16 cellular contexts compared by ENCODE assay signal in the genomic region with DNA sequence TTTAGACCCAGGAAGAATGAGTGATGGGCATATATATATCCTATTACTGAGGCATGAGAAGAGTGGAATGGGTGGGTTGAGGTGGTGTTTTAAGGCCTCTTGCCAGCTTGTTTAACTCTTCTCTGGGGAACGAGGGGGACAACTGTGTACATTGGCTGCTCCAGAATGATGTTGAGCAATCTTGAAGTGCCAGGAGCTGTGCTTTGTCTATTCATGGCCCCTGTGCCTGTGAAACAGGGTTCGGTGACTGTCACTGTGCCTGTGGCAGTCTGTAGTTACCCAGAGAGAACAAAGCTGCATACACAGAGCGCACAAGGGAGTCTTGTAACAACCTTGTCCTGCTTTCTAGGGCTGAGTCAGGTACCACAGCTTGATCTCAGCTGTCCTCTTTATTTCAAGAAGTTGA. TPM values are rescaled to one million over a fixed set of nuclear protein-coding genes. Genes with fewer than 3 reads are reported as not detected.
A peak's percentile ranks its signal among the peaks of the same experiment; 100 is the strongest.
DNase-seq lines count a peak whose midpoint lies in the region; ATAC-seq and TF ChIP-seq lines count a peak whose summit lies in the region.
"Had no signal": no experiment of that assay in that cellular context is flagged by ENCODE, and none has a peak within 500 bp of the region (broad histone marks: within the 10 kb centered on the region; RNA-seq: fewer than 3 reads in every experiment).

No MANE protein-coding gene starts in this region.

- no peak overlapping the region for H2BK5ac ChIP-seq in trophoblast cell (ENCODE audit: low read depth, low read length, poor library complexity)

- H2AK5ac ChIP-seq in trophoblast cell (ENCODE audit: low read length): no peak overlapping the region

- H3K4me1 ChIP-seq in trophoblast cell (ENCODE audit: control insufficient read depth in 1 of 2, insufficient read depth in 2 of 2, low read length in 2 of 2): peaks cover 2 to 9% of the 10 kb centered on the region in 2 experiments
- H3K4me1 ChIP-seq: SJSA1 had no signal

- no peak overlapping the region for H2BK12ac ChIP-seq in trophoblast cell (ENCODE audit: low read length)

- H3K27ac ChIP-seq in trophoblast cell (ENCODE audit: low read depth, low read length): no peak overlapping the region
- H3K27ac ChIP-seq: foreskin keratinocyte, SJSA1, vagina had no signal

- H3K4ac ChIP-seq in trophoblast cell (ENCODE audit: low read depth, low read length): no peak overlapping the region

- no peak overlapping the region for H2BK120ac ChIP-seq in trophoblast cell (ENCODE audit: insufficient read depth, low read length, poor library complexity)

- no peak overlapping the region for H4K8ac ChIP-seq in trophoblast cell (ENCODE audit: low read depth, low read length)

- peak overlapping the region; percentile 74 to 100 for H3K27ac Mint-ChIP-seq in natural killer cell treated with Interleukin-12 subunit alpha and Interleukin-12 subunit beta and Interleukin-15 and Interleukin-18, amount 100 ng/mL, for 72 hours
- H3K27ac Mint-ChIP-seq in natural killer cell: no peak overlapping the region
- H3K27ac Mint-ChIP-seq in glutamatergic neuron (ENCODE audit: unreplicated experiment): no peak overlapping the region
- H3K27ac Mint-ChIP-seq in activated CD4-positive, alpha-beta memory T cell treated with anti-CD3 and anti-CD28 coated beads, Interleukin-2, amount 10 ng/mL, durations not matched to agents 7 days and 5 days: no peak overlapping the region
- H3K27ac Mint-ChIP-seq: endodermal cell had no signal

- H2AFZ ChIP-seq in trophoblast cell (ENCODE audit: insufficient read depth, low read length, poor library complexity): no peak overlapping the region

- peaks cover 67 to 75% of the 10 kb centered on the region in 2 donors for H3K4me1 Mint-ChIP-seq in natural killer cell treated with Interleukin-12 subunit alpha and Interleukin-12 subunit beta and Interleukin-15 and Interleukin-18, amount 100 ng/mL, for 72 hours (ENCODE audit: low read depth in 2 of 2)
- H3K4me1 Mint-ChIP-seq in natural killer cell (peaks cover 12 to 13% of the 10 kb centered on the region in 2 donors), glutamatergic neuron (ENCODE audit: low read depth, unreplicated experiment) (peaks cover 1% of the 10 kb centered on the region)
- H3K4me1 Mint-ChIP-seq in activated CD4-positive, alpha-beta memory T cell treated with anti-CD3 and anti-CD28 coated beads, Interleukin-2, amount 10 ng/mL, durations not matched to agents 7 days and 5 days: peaks cover 32% of the 10 kb centered on the region
- H3K4me1 Mint-ChIP-seq: endodermal cell had no signal

- intact Hi-C loops in natural killer cell (cut with micrococcal nuclease): no loop called here

- H3K9me3 Mint-ChIP-seq in natural killer cell treated with Interleukin-12 subunit alpha and Interleukin-12 subunit beta and Interleukin-15 and Interleukin-18, amount 100 ng/mL, for 72 hours: no peaks in the 10 kb centered on the region
- H3K9me3 Mint-ChIP-seq in natural killer cell (no peaks in the 10 kb centered on the region), glutamatergic neuron (ENCODE audit: unreplicated experiment) (peaks cover 3% of the 10 kb centered on the region)
- H3K9me3 Mint-ChIP-seq in activated CD4-positive, alpha-beta memory T cell treated with anti-CD3 and anti-CD28 coated beads, Interleukin-2, amount 10 ng/mL, durations not matched to agents 7 days and 5 days: no peaks in the 10 kb centered on the region
- H3K9me3 Mint-ChIP-seq: endodermal cell had no signal

- H3K9ac ChIP-seq in trophoblast cell (ENCODE audit: low read length): no peak overlapping the region

- no peak overlapping the region for H3K23ac ChIP-seq in trophoblast cell (ENCODE audit: low read length)

- H3K27me3 Mint-ChIP-seq in natural killer cell treated with Interleukin-12 subunit alpha and Interleukin-12 subunit beta and Interleukin-15 and Interleukin-18, amount 100 ng/mL, for 72 hours: no peaks in the 10 kb centered on the region
- H3K27me3 Mint-ChIP-seq in natural killer cell (ENCODE audit: low read depth in 2 of 2) (no peaks in the 10 kb centered on the region), glutamatergic neuron (ENCODE audit: unreplicated experiment) (no peaks in the 10 kb centered on the region)
- no peaks in the 10 kb centered on the region for H3K27me3 Mint-ChIP-seq in activated CD4-positive, alpha-beta memory T cell treated with anti-CD3 and anti-CD28 coated beads, Interleukin-2, amount 10 ng/mL, durations not matched to agents 7 days and 5 days
- H3K27me3 Mint-ChIP-seq: activated naive CD8-positive, alpha-beta T cell had no signal

- H4K91ac ChIP-seq in trophoblast cell (ENCODE audit: low read depth, low read length): no peak overlapping the region

- POLR2A ChIA-PET in activated CD4-positive, alpha-beta memory T cell treated with anti-CD3 and anti-CD28 coated beads, Interleukin-2, amount 10 ng/mL, durations not matched to agents 7 days and 5 days (lab: Charles Lee): interaction anchor here (1.7 to 2.1 kb wide), 2 partner anchors 9 to 11 kb away, joined by 4 to 9 read pairs; a partner anchor contains a TSS

- no peak overlapping the region for H3K18ac ChIP-seq in trophoblast cell (ENCODE audit: low read length)

- H3K14ac ChIP-seq in trophoblast cell (ENCODE audit: low read length): no peak overlapping the region

- peaks cover 0 to 2% of the 10 kb centered on the region in 2 experiments for H3K36me3 ChIP-seq in trophoblast cell (ENCODE audit: control insufficient read depth in 1 of 2, insufficient read depth in 2 of 2, low read length in 2 of 2)
- H3K36me3 ChIP-seq: vagina had no signal

- no peaks in the 10 kb centered on the region for H3K9me3 ChIP-seq in trophoblast cell (ENCODE audit: insufficient read depth, low read depth, low read length)
- H3K9me3 ChIP-seq: SJSA1, vagina had no signal

- no peaks in the 10 kb centered on the region for H3K27me3 ChIP-seq in trophoblast cell (ENCODE audit: insufficient read depth, low read length)
- H3K27me3 ChIP-seq: foreskin keratinocyte, SJSA1, vagina had no signal

- H4K12ac ChIP-seq in trophoblast cell (ENCODE audit: low read depth, low read length): peak overlapping the region; percentile 43

- H3K4me3 Mint-ChIP-seq in natural killer cell treated with Interleukin-12 subunit alpha and Interleukin-12 subunit beta and Interleukin-15 and Interleukin-18, amount 100 ng/mL, for 72 hours: peak overlapping the region; percentile 83
- H3K4me3 Mint-ChIP-seq in natural killer cell (no peak overlapping the region), glutamatergic neuron (ENCODE audit: unreplicated experiment) (no peak overlapping the region)
- H3K4me3 Mint-ChIP-seq in activated CD4-positive, alpha-beta memory T cell treated with anti-CD3 and anti-CD28 coated beads, Interleukin-2, amount 10 ng/mL, durations not matched to agents 7 days and 5 days: no peak overlapping the region
- H3K4me3 Mint-ChIP-seq: activated naive CD8-positive, alpha-beta T cell; endodermal cell had no signal

- TF ChIP-seq CTCF in natural killer cell (IDR thresholded peaks at IDR 0.05) (no peak), glutamatergic neuron (IDR thresholded peaks at IDR 0.05; ENCODE audit: partially characterized antibody, unreplicated experiment) (no peak)

- peak in 1 of 2 donors; percentile 45 for ATAC-seq in natural killer cell treated with Interleukin-12 subunit alpha and Interleukin-12 subunit beta and Interleukin-15 and Interleukin-18, amount 100 ng/mL, for 72 hours
- ATAC-seq in natural killer cell: no peak
- ATAC-seq in esophagus mucosa: peak; percentile 35
- no peak for ATAC-seq in GM21737 (IDR thresholded peaks at IDR 0.05; ENCODE audit: unreplicated experiment)
- ATAC-seq: foreskin keratinocyte had no signal

- no peaks in the 10 kb centered on the region for H3K79me1 ChIP-seq in trophoblast cell (ENCODE audit: low read length)

- no peak for DNase-seq in natural killer cell treated with Interleukin-12 subunit alpha and Interleukin-12 subunit beta and Interleukin-15 and Interleukin-18, amount 100 ng/mL, for 72 hours (ENCODE audit: low spot score)
- DNase-seq in natural killer cell: no peak
- no peak for DNase-seq in trophoblast cell
- DNase-seq in glutamatergic neuron: no peak
- DNase-seq in activated CD4-positive, alpha-beta memory T cell treated with anti-CD3 and anti-CD28 coated beads, Interleukin-2, amount 10 ng/mL, durations not matched to agents 7 days and 5 days: no peak
- no peak for DNase-seq in epidermal melanocyte (ENCODE audit: insufficient read length, low spot score)
- DNase-seq: DMS 273 treated with DMSO at 0.1 percent for 48 hours, endodermal cell, foreskin keratinocyte, midbrain, MM.1S had no signal

- no peaks in the 10 kb centered on the region for H3K79me2 ChIP-seq in trophoblast cell (ENCODE audit: control insufficient read depth, insufficient read depth, low read length, poor library complexity)

- H3K4me3 ChIP-seq in trophoblast cell (ENCODE audit: low read depth, low read length): no peak overlapping the region
- H3K4me3 ChIP-seq: SJSA1, vagina had no signal

- WGBS in trophoblast cell (ENCODE audit: extremely low coverage, insufficient coverage, insufficient read length): no CpG with 5 or more reads among the region's 3 CpGs

- H3K36me3 Mint-ChIP-seq in natural killer cell treated with Interleukin-12 subunit alpha and Interleukin-12 subunit beta and Interleukin-15 and Interleukin-18, amount 100 ng/mL, for 72 hours: peaks cover 34% of the 10 kb centered on the region
- no peaks in the 10 kb centered on the region for H3K36me3 Mint-ChIP-seq in natural killer cell
- no peaks in the 10 kb centered on the region for H3K36me3 Mint-ChIP-seq in glutamatergic neuron (ENCODE audit: unreplicated experiment)
- peaks cover 40% of the 10 kb centered on the region for H3K36me3 Mint-ChIP-seq in activated CD4-positive, alpha-beta memory T cell treated with anti-CD3 and anti-CD28 coated beads, Interleukin-2, amount 10 ng/mL, durations not matched to agents 7 days and 5 days (ENCODE audit: low read depth)

- CTCF ChIA-PET in activated CD4-positive, alpha-beta memory T cell treated with anti-CD3 and anti-CD28 coated beads, Interleukin-2, amount 10 ng/mL, durations not matched to agents 7 days and 5 days (lab: Charles Lee): interaction anchor here (1.2 to 10.9 kb wide), 2 partner anchors 11 to 49 kb away, joined by 5 to 110 read pairs; a partner anchor contains a TSS

- H3K4me2 ChIP-seq in trophoblast cell (ENCODE audit: low read length): no peak overlapping the region

RNA-seq across cellular contexts. Expression of a gene that starts 11.7 kb away (rescaled TPM):
- total RNA-seq in natural killer cell treated with Interleukin-12 subunit alpha and Interleukin-12 subunit beta and Interleukin-15 and Interleukin-18, amount 100 ng/mL, for 72 hours: 100 to 1,000 TPM; 390 to 657 TPM
- total RNA-seq in natural killer cell (10 to 100 TPM; 17.2 to 28.6 (median 19.1) TPM), esophagus mucosa (88.0 TPM), glutamatergic neuron (ENCODE audit: unreplicated experiment) (92.4 TPM)
- 131 and 135 TPM in 2 replicates for polyA plus RNA-seq in trophoblast cell (2013)
- total RNA-seq in activated CD4-positive, alpha-beta memory T cell treated with anti-CD3 and anti-CD28 coated beads, Interleukin-2, amount 10 ng/mL, durations not matched to agents 7 days and 5 days: 10 to 100 TPM; 44.0 to 46.4 TPM

Comparison
In these comparisons a context has a peak if more than half of its experiments do, and no peak if none do; other contexts are left out.
1. H3K27ac Mint-ChIP-seq: peak in natural killer cell treated with Interleukin-12 subunit alpha and Interleukin-12 subunit beta and Interleukin-15 and Interleukin-18, amount 100 ng/mL, for 72 hours (2 of 2); none in natural killer cell (0 of 2), glutamatergic neuron (single experiment) and activated CD4-positive, alpha-beta memory T cell treated with anti-CD3 and anti-CD28 coated beads, Interleukin-2, amount 10 ng/mL, durations not matched to agents 7 days and 5 days (single experiment).